21 cellular contexts compared by ENCODE assay signal in genomic region chr2:62871506-62871905, GRCh38.
A peak's percentile ranks its signal among the peaks of the same experiment; 100 is the strongest.
DNase-seq lines count a peak whose midpoint lies in the region; ATAC-seq, FAIRE-seq and TF ChIP-seq lines count a peak whose summit lies in the region.
"Had no signal": no experiment of that assay in that cellular context is flagged by ENCODE, and none has a peak within 500 bp of the region (broad histone marks: within the 10 kb centered on the region; RNA-seq: fewer than 3 reads in every experiment).

No MANE protein-coding gene starts in this region.

- H3K36me3 ChIP-seq in endothelial cell of umbilical vein (ENCODE audit: control insufficient read depth in 2 of 2, extremely low read depth in 1 of 2, insufficient read depth in 2 of 2, low read length in 2 of 2), result peaks cover 0 to 4% of the 10 kb centered on the region in 2 experiments

- H4K20me1 ChIP-seq in endothelial cell of umbilical vein (replicated peaks; ENCODE audit: control insufficient read depth, extremely low read depth, insufficient read depth, low read length), result no peaks in the 10 kb centered on the region

- H3K9ac ChIP-seq in endothelial cell of umbilical vein (replicated peaks; ENCODE audit: extremely low read depth, insufficient read depth, low read length), result no peak overlapping the region

- CTCF ChIA-PET in endothelial cell of umbilical vein (lab: Charles Lee), result interaction anchor here (0.6 kb wide), 1 partner anchor 12 kb away, joined by 3 read pairs; no protein-coding TSS in a partner anchor

- intact Hi-C loops in endothelial cell of umbilical vein (cut with micrococcal nuclease), result no loop called here

- FAIRE-seq in endothelial cell of umbilical vein (lab: Jason Lieb, UNC), result peak; percentile 46

- no peak for TF ChIP-seq POLR2A in endothelial cell of umbilical vein (IDR thresholded peaks at IDR 0.05; ENCODE audit: low read depth, low read length)

- no peaks in the 10 kb centered on the region for H3K79me2 ChIP-seq in endothelial cell of umbilical vein (ENCODE audit: control insufficient read depth, insufficient read depth, low read length)

- ATAC-seq in HG03039 (IDR thresholded peaks at IDR 0.05; ENCODE audit: unreplicated experiment), result no peak
- ATAC-seq in GM19395 (IDR thresholded peaks at IDR 0.05; ENCODE audit: unreplicated experiment), result no peak
- ATAC-seq: Right ventricle myocardium inferior had no signal

- no TSS peak for BruUV-seq in endothelial cell of umbilical vein (replicated peaks; lab: Mats Ljungman, UMichigan)

- no peaks in the 10 kb centered on the region for H3K27me3 ChIP-seq in endothelial cell of umbilical vein (ENCODE audit: control insufficient read depth in 2 of 2, insufficient read depth in 2 of 2, low read length in 2 of 2)

- dilution Hi-C loops in endothelial cell of umbilical vein (cut with MboI; ENCODE audit: extremely low pct_ligation_motif_present, low sequenced_read_pairs), result no loop called here

- DNase-seq in ELR (ENCODE audit: low read depth), result peak; percentile 24
- peak; percentile 96 for DNase-seq in SW480 (ENCODE audit: low spot score)
- DNase-seq in endothelial cell of umbilical vein (ENCODE audit: low read depth, low spot score), result peak; percentile 4
- peak; percentile 4 to 27 for DNase-seq in lung microvascular endothelial cell (ENCODE audit: low read depth in 2 of 2)
- no peak for DNase-seq in cerebellar cortex (ENCODE audit: low spot score)
- no peak for DNase-seq in NCI-H1436 (lab: John Stamatoyannopoulos, UW)
- DNase-seq: AML-193; Calu3; CD4-positive, CD25-positive, alpha-beta regulatory T cell; DND-41; H7; IMR-90; Kasumi-1; NCI-H1694; NCI-H2107; NCI-H345; NCI-H69 had no signal

- H3K4me3 ChIP-seq in endothelial cell of umbilical vein (replicated peaks in 1 of 3; ENCODE audit: insufficient read depth in 1 of 3, low read depth in 1 of 3, low read length in 3 of 3), result no peak overlapping the region
- H3K4me3 ChIP-seq: SK-N-MC had no signal

- POLR2A ChIA-PET in endothelial cell of umbilical vein (lab: Charles Lee), result no interaction called here

- no peak overlapping the region for H2AFZ ChIP-seq in endothelial cell of umbilical vein (ENCODE audit: low read depth, low read length)

- H3K4me2 ChIP-seq in endothelial cell of umbilical vein (ENCODE audit: insufficient read depth, low read length), result no peak overlapping the region

- peaks cover 7% of the 10 kb centered on the region for H3K4me1 ChIP-seq in endothelial cell of umbilical vein (ENCODE audit: control insufficient read depth, extremely low read depth, insufficient read depth, low read length)

- no peak overlapping the region for H3K27ac ChIP-seq in endothelial cell of umbilical vein (ENCODE audit: insufficient read depth, low read depth, low read length)
- H3K27ac ChIP-seq: SK-N-MC had no signal

- H3K9me3 ChIP-seq in endothelial cell of umbilical vein (replicated peaks; ENCODE audit: control insufficient read depth, insufficient read depth, low read length), result no peaks in the 10 kb centered on the region

- TF ChIP-seq CTCF in endothelial cell of umbilical vein (IDR thresholded peaks at IDR 0.05; ENCODE audit: extremely low read depth in 1 of 2, insufficient read depth in 1 of 2, low read depth in 1 of 2, low read length in 2 of 2), result no peak

- no peaks in the 10 kb centered on the region for H3K9me1 ChIP-seq in endothelial cell of umbilical vein (replicated peaks; ENCODE audit: control insufficient read depth, extremely low read depth, insufficient read depth, low read length)

TF ChIP-seq in endothelial cell of umbilical vein, 7 proteins besides CTCF, POLR2A, EP300 and RAD21:
- TF ChIP-seq FOS (IDR thresholded peaks at IDR 0.05; ENCODE audit: borderline replicate concordance, insufficient read depth, low read length), result peak; percentile 6
- no peak for TF ChIP-seq EZH2 (IDR thresholded peaks at IDR 0.05; ENCODE audit: borderline replicate concordance, low read depth, low read length, severe bottlenecking)
TF ChIP-seq in endothelial cell of umbilical vein: peak in this region for 1.

Comparison
In these comparisons a context has a peak if more than half of its experiments do, and no peak if none do; other contexts are left out.
1. DNase-seq: peak in ELR (single experiment), SW480 (single experiment), endothelial cell of umbilical vein (single experiment) and lung microvascular endothelial cell (2 of 2); none in cerebellar cortex (single experiment) and NCI-H1436 (single experiment).